In the genomic region with DNA sequence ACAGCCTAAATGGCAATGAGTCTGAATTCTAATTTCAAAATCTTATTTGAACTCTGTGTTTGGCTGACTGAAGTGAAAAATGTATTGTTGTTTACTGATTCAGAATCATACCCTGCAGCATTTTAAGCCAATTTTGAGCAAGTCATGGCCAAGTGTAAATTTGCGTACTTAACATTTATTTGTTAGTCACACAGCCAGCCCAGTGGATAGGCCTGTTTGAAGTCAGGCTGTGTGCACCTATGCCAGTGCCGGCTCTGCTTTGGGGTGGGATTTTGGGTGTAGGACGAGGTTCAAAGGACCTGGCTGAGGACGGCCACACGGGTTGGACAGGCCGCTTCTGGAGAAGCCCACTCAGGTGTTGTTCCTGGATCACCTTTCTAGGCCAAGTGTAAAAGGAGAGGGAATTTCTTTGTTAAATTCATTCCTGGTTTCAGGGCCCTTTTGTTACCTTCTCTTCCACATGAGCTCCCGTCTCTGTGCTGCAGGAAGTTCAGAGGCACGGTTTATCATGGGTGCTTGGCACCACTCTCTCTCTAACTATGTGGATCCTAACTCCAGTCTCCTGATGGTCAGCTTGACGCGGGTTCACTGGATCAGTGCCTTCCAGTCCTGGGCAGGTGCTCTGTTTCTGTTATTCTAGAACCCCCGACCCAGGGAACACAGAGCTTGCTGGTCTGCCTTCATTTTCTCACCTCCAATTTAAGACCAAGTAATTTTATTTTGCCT, we compare ENCODE assay signal across 9 cellular contexts.
DNase-seq lines count a peak whose midpoint lies in the region; ATAC-seq and TF ChIP-seq lines count a peak whose summit lies in the region.
"Had no signal": no experiment of that assay in that cellular context is flagged by ENCODE, and none has a peak within 500 bp of the region (broad histone marks: within the 10 kb centered on the region; RNA-seq: fewer than 3 reads in every experiment).

No MANE protein-coding gene starts in this region.

- peak overlapping the region; percentile 79 for H3K27ac Mint-ChIP-seq in neural crest cell (ENCODE audit: unreplicated experiment)

- TF ChIP-seq CTCF in neural crest cell (conservative IDR thresholded peaks at IDR 0.05) (no peak), testis (IDR thresholded peaks at IDR 0.05) (no peak)

- peaks cover 61% of the 10 kb centered on the region for H3K4me1 Mint-ChIP-seq in neural crest cell

- intact Hi-C loops in Right ventricle myocardium superior (cut with DNase I), result no loop called here
- intact Hi-C loops in Right ventricle myocardium inferior (cut with DNase I), result no loop called here
- intact Hi-C loops in testis (cut with DNase I; ENCODE audit: low total_unique reads), result no loop called here

- H3K27ac ChIP-seq in esophagus (ENCODE audit: low read depth in 2 of 2, low read length in 1 of 2) (peak overlapping the region; percentile 51 to 56), testis (no peak overlapping the region)

- H3K36me3 ChIP-seq in esophagus (ENCODE audit: control insufficient read depth in 2 of 2, insufficient read depth in 2 of 2, low read length in 1 of 2) (no peaks in the 10 kb centered on the region), testis (ENCODE audit: low read depth, missing control alignments) (no peaks in the 10 kb centered on the region)

- H3K4me3 Mint-ChIP-seq in neural crest cell, result peak overlapping the region; percentile 20

- no peaks in the 10 kb centered on the region for H3K9me3 Mint-ChIP-seq in neural crest cell

- H3K27me3 Mint-ChIP-seq in neural crest cell (ENCODE audit: low read depth), result no peaks in the 10 kb centered on the region

- 93 to 97% methylated on average over 11 of the region's 11 CpGs for WGBS in esophagus, 2 donors
- 91 to 94% methylated on average over 11 of the region's 11 CpGs for WGBS in testis, 2 donors

- no peaks in the 10 kb centered on the region for H3K27me3 ChIP-seq in esophagus (ENCODE audit: control insufficient read depth in 1 of 2, insufficient read depth in 2 of 2, low read length in 2 of 2)
- H3K27me3 ChIP-seq in testis, result no peaks in the 10 kb centered on the region

- peaks cover 2 to 9% of the 10 kb centered on the region in 2 donors for H3K4me1 ChIP-seq in esophagus (ENCODE audit: control insufficient read depth in 2 of 2, insufficient read depth in 2 of 2, low read length in 1 of 2)
- peaks cover 18% of the 10 kb centered on the region for H3K4me1 ChIP-seq in testis

- H3K4me3 ChIP-seq in esophagus (ENCODE audit: low read depth in 1 of 2, low read length in 2 of 2), result no peak overlapping the region
- no peak overlapping the region for H3K4me3 ChIP-seq in testis

- ATAC-seq in Right ventricle myocardium superior (ENCODE audit: poor library complexity) (peak; percentile 47), Right ventricle myocardium inferior (no peak), GM21515 (IDR thresholded peaks at IDR 0.05; ENCODE audit: unreplicated experiment) (no peak), HG03135 (IDR thresholded peaks at IDR 0.05; ENCODE audit: unreplicated experiment) (no peak)

- no peak for DNase-seq in Right ventricle myocardium superior
- DNase-seq in Right ventricle myocardium inferior (ENCODE audit: missing footprints), result no peak
- no peak for DNase-seq in neural crest cell (ENCODE audit: low read depth, low spot score)
- DNase-seq in testis, result no peak
- DNase-seq in stimulated activated CD4-positive, alpha-beta T cell treated with anti-CD3 and anti-CD28 coated beads, Interleukin-2, amount 100 ng/mL, for 48 hours, result no peak
- DNase-seq: stimulated activated naive CD4-positive, alpha-beta T cell treated with Interleukin-2 at 50 U/mL for 16 hours had no signal

- no peaks in the 10 kb centered on the region for H3K9me3 ChIP-seq in esophagus (ENCODE audit: control insufficient read depth in 2 of 2, insufficient read depth in 1 of 2, low read depth in 1 of 2, low read length in 1 of 2)
- H3K9me3 ChIP-seq in testis, result no peaks in the 10 kb centered on the region

- H3K36me3 Mint-ChIP-seq in neural crest cell (ENCODE audit: low read depth), result no peaks in the 10 kb centered on the region

- TF ChIP-seq POLR2A in testis (IDR thresholded peaks at IDR 0.05), result no peak

Comparison
In these comparisons a context has a peak if more than half of its experiments do, and no peak if none do; other contexts are left out.
1. H3K27ac ChIP-seq: peak in esophagus (2 of 2); none in testis (0 of 2).